Comparison of ENCODE assay signal across 8 cellular contexts in the genomic region with DNA sequence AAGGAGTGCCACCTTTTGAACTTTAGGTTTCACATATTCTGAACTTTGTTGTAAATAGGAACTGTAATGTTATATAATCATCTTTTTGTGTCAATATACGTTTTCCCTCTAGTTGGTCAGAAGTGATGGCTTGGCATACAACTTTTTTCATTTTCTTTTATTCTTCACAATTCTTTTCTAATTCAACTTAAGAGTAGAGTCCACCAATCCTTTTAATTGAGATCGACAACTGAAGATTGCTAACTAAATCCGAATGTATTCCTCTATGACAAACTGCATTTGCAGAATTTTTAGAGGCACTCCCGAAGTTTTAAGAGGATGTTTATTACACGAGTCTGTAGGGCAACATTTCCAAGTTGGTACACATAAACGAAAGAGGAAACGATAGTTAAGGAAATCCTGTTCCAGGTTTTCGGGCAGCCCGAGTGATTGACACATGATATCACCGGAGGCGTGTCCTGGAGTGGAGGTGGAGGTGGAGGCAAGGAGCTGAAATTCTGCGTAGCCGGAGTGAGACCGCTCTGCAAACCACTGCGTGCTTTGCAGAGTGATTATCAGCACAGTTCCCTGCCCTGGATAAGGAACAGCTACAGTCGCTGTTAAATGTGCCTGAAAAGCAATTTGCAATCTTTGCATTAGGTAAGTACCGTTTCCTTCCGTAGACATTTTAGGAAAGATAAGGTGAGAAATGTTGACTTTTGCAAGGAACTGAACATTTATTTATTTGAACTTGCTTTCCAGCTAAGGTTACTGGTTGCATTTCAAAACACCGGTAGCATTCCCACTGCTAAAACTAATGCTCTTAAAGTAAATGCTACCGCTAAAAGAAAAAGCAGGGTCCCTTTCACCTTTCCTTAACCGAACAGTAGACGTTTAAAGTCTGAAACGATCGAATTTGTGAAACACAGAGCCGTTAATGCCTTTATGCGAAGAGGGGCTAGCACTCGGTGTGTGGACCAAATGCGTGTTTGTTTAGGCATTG. TPM values are rescaled to one million over a fixed set of nuclear protein-coding genes. Genes with fewer than 3 reads are reported as not detected.
A peak's percentile ranks its signal among the peaks of the same experiment; 100 is the strongest.
DNase-seq lines count a peak whose midpoint lies in the region; ATAC-seq and TF ChIP-seq lines count a peak whose summit lies in the region.

A gene with protein sequence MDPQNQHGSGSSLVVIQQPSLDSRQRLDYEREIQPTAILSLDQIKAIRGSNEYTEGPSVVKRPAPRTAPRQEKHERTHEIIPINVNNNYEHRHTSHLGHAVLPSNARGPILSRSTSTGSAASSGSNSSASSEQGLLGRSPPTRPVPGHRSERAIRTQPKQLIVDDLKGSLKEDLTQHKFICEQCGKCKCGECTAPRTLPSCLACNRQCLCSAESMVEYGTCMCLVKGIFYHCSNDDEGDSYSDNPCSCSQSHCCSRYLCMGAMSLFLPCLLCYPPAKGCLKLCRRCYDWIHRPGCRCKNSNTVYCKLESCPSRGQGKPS (plus strand): TSS at position 502 of the 982 bp plus-strand sequence. CDS start 4,797 bp downstream, outside the sequence.

- H3K36me3 ChIP-seq in testis (ENCODE audit: low read depth, missing control alignments): no peaks in the 10 kb centered on the region

- H3K9me3 ChIP-seq in testis: no peaks in the 10 kb centered on the region

- peak; percentile 41 for ATAC-seq in HG02588 (IDR thresholded peaks at IDR 0.05; ENCODE audit: unreplicated experiment)

- no peaks in the 10 kb centered on the region for H3K27me3 Mint-ChIP-seq in activated naive CD8-positive, alpha-beta T cell

- peak within 1 kb of the TSS; percentile 91 to 93 for H3K27ac ChIP-seq in testis

- 1% methylated on average over 28 of the region's 28 CpGs for WGBS in testis, 2 donors

- H3K9me3 Mint-ChIP-seq in activated naive CD8-positive, alpha-beta T cell (ENCODE audit: low read depth): no peaks in the 10 kb centered on the region

- H3K4me3 Mint-ChIP-seq in activated naive CD8-positive, alpha-beta T cell: peak within 1 kb of the TSS; percentile 96

- H3K4me1 Mint-ChIP-seq in activated naive CD8-positive, alpha-beta T cell (ENCODE audit: low read depth): peaks cover 25% of the 10 kb centered on the region

- no peaks in the 10 kb centered on the region for H3K27me3 ChIP-seq in testis

- no peaks in the 10 kb centered on the region for H3K4me1 ChIP-seq in testis

- H3K4me3 ChIP-seq in testis: peak within 1 kb of the TSS; percentile 77 to 84

- peak; percentile 30 for TF ChIP-seq POLR2A in testis (IDR thresholded peaks at IDR 0.05)

- DNase-seq in GM04503 (ENCODE audit: low read depth): peak; percentile 36
- DNase-seq in NCI-H1092 treated with DMSO at 0.1 percent for 48 hours (lab: John Stamatoyannopoulos, UW): peak; percentile 96
- peak; percentile 85 for DNase-seq in SKM-1 (lab: John Stamatoyannopoulos, UW; ENCODE audit: unreplicated experiment)
- peak; percentile 86 for DNase-seq in glomerular visceral epithelial cell (ENCODE audit: extremely low spot score)
- DNase-seq in nucleus accumbens (lab: John Stamatoyannopoulos, UW): peak; percentile 3 to 91 (median 60)
- DNase-seq in testis: peak; percentile 96

- H3K36me3 Mint-ChIP-seq in activated naive CD8-positive, alpha-beta T cell: peaks cover 14% of the 10 kb centered on the region

- intact Hi-C loops in testis (cut with DNase I; ENCODE audit: low total_unique reads): no loop called here

- TF ChIP-seq CTCF in testis (IDR thresholded peaks at IDR 0.05): no peak

- peak within 1 kb of the TSS; percentile 95 for H3K27ac Mint-ChIP-seq in activated naive CD8-positive, alpha-beta T cell

RNA-seq across cellular contexts. Expression of the gene that starts here (rescaled TPM):
- total RNA-seq in testis: 10 to 100 TPM; 36.0 to 52.0 TPM
- polyA plus RNA-seq in testis (ENCODE audit: insufficient read depth, low read depth, low replicate concordance): 30.2 TPM

Comparison
In these comparisons a context has a peak if more than half of its experiments do, and no peak if none do; other contexts are left out.
1. Peak in every context shown above with its lines: DNase-seq, ATAC-seq, H3K4me3 ChIP-seq and H3K27ac ChIP-seq.
2. DNase-seq: peak in every context shown above with its lines; median percentile 96 in NCI-H1092 treated with DMSO at 0.1 percent for 48 hours; 96 in testis; 86 in glomerular visceral epithelial cell; 85 in SKM-1; 60 in nucleus accumbens; 36 in GM04503.